ENCODE assay signal across 8 cellular contexts in genomic region chr12:105330938-105331804, GRCh38. TPM values are rescaled to one million over a fixed set of nuclear protein-coding genes. Genes with fewer than 3 reads are reported as not detected.
DNase-seq lines count a peak whose midpoint lies in the region; ATAC-seq and TF ChIP-seq lines count a peak whose summit lies in the region.

No MANE protein-coding gene starts in this region.

- TF ChIP-seq CTCF in AG04450 (IDR thresholded peaks at IDR 0.05; ENCODE audit: low read depth, low read length) (no peak), IMR-90 (conservative IDR thresholded peaks at IDR 0.05; ENCODE audit: low read depth, low read length) (no peak), nephron (IDR thresholded peaks at IDR 0.05; ENCODE audit: unreplicated experiment in 3 of 3) (peak in 1 of 3 experiments; percentile 20), uterus (IDR thresholded peaks at IDR 0.05) (no peak)

- H3K4me2 ChIP-seq in IMR-90 (ENCODE audit: low read depth, low read length), result peak overlapping the region; percentile 98

- peak overlapping the region; percentile 91 for H3K27ac Mint-ChIP-seq in activated CD4-positive, alpha-beta T cell treated with anti-CD3 and anti-CD28 coated beads, Interleukin-2, amount 10 ng/mL, durations not matched to agents 7 days and 5 days
- peak overlapping the region in 2 of 3 experiments; percentile 28 to 73 for H3K27ac Mint-ChIP-seq in nephron

- peak overlapping the region; percentile 69 for H2AFZ ChIP-seq in IMR-90 (replicated peaks; ENCODE audit: low read length, poor library complexity)

- TF ChIP-seq POLR2A in IMR-90 (IDR thresholded peaks at IDR 0.05; ENCODE audit: low read depth, low read length) (no peak), uterus (IDR thresholded peaks at IDR 0.05) (no peak)

- intact Hi-C loops in IMR-90 (cut with micrococcal nuclease) (loop anchor here (1.0 to 5.0 kb wide), 3 partner anchors 36 to 96 kb away; no protein-coding TSS in a partner anchor), uterus (cut with DNase I; ENCODE audit: low total_unique reads) (no loop called here)

- H3K4me1 ChIP-seq in IMR-90 (ENCODE audit: control insufficient read depth, insufficient read depth, low read length), result peaks cover 20% of the 10 kb centered on the region
- no peaks in the 10 kb centered on the region for H3K4me1 ChIP-seq in uterus

- peak overlapping the region; percentile 15 to 64; a peak in 3 of 4 replicates for H4K8ac ChIP-seq in IMR-90 (ENCODE audit: low read depth in 2 of 2, low read length in 2 of 2)

- peak overlapping the region; percentile 66 for H3K18ac ChIP-seq in IMR-90 (ENCODE audit: low read depth, low read length)

- 0% methylated on average over 3 of the region's 46 CpGs; no CpG with 5 or more reads in 1 of the 2 experiments for WGBS in IMR-90 (ENCODE audit: extremely low coverage in 2 of 2, insufficient read length in 1 of 2), 2 experiments

- POLR2A ChIA-PET in AG04450 (lab: Yijun Ruan, JAX), result interaction anchor here (0.6 to 2.3 kb wide), 6 partner anchors 10 to 142 kb away, joined by 3 to 11 read pairs (median 4); partner anchors contain the start of gene APPL2
- POLR2A ChIA-PET in IMR-90 (lab: Charles Lee; ENCODE audit: unreplicated experiment), result interaction anchor here (0.7 to 0.9 kb wide), 2 partner anchors 19 to 77 kb away, joined by 3 to 9 read pairs; no protein-coding TSS in a partner anchor
- POLR2A ChIA-PET in activated CD4-positive, alpha-beta T cell treated with anti-CD3 and anti-CD28 coated beads, Interleukin-2, amount 10 ng/mL, durations not matched to agents 7 days and 5 days (lab: Charles Lee), result interaction anchor here (0.6 kb wide), 1 partner anchor 33 kb away, joined by 3 read pairs; no protein-coding TSS in a partner anchor

- H3K9ac ChIP-seq in IMR-90 (ENCODE audit: low read depth, low read length), result peak overlapping the region; percentile 90

- TF ChIP-seq RAD21 in IMR-90 (IDR thresholded peaks at IDR 0.05; ENCODE audit: low read length), result 0 out of 2 replicates have a peak, but pooled peaks have one; percentile 13

- peaks cover 84% of the 10 kb centered on the region for H3K4me1 Mint-ChIP-seq in activated CD4-positive, alpha-beta T cell treated with anti-CD3 and anti-CD28 coated beads, Interleukin-2, amount 10 ng/mL, durations not matched to agents 7 days and 5 days
- H3K4me1 Mint-ChIP-seq in nephron, result peaks cover 23% of the 10 kb centered on the region

- peak overlapping the region; percentile 83 for H3K23ac ChIP-seq in IMR-90 (ENCODE audit: low read depth, low read length)

- H3K36me3 Mint-ChIP-seq in activated CD4-positive, alpha-beta T cell treated with anti-CD3 and anti-CD28 coated beads, Interleukin-2, amount 10 ng/mL, durations not matched to agents 7 days and 5 days (ENCODE audit: low read depth), result peaks cover 38% of the 10 kb centered on the region
- H3K36me3 Mint-ChIP-seq in nephron (ENCODE audit: low read depth), result no peaks in the 10 kb centered on the region

- H3K27ac ChIP-seq in AG04450 (ENCODE audit: low read depth, low read length) (peak overlapping the region; percentile 66), IMR-90 (ENCODE audit: insufficient read depth, low read length) (peak overlapping the region; percentile 91), epithelial cell of prostate (peak overlapping the region; percentile 34), uterus (peak overlapping the region; percentile 71 to 72)

- H2BK15ac ChIP-seq in IMR-90 (ENCODE audit: low read depth, low read length), result peak overlapping the region; percentile 80; the same call in 1 of the 3 replicates

- no peaks in the 10 kb centered on the region for H3K27me3 Mint-ChIP-seq in activated CD4-positive, alpha-beta T cell treated with anti-CD3 and anti-CD28 coated beads, Interleukin-2, amount 10 ng/mL, durations not matched to agents 7 days and 5 days
- H3K27me3 Mint-ChIP-seq in nephron (ENCODE audit: low read depth), result peaks cover 19% of the 10 kb centered on the region

- peaks cover 14% of the 10 kb centered on the region; the same call in 1 of the 2 replicates for H4K20me1 ChIP-seq in IMR-90 (ENCODE audit: insufficient read depth, low read length)

- in situ Hi-C loops in IMR-90 (cut with MboI; ENCODE audit: low sequenced_read_pairs), result no loop called here

- H2BK20ac ChIP-seq in IMR-90 (ENCODE audit: low read depth, low read length), result peak overlapping the region; percentile 54; the same call in 1 of the 2 replicates

- H3K36me3 ChIP-seq in IMR-90 (ENCODE audit: control insufficient read depth, insufficient read depth, low read length) (no peaks in the 10 kb centered on the region), uterus (no peaks in the 10 kb centered on the region)

- H3K14ac ChIP-seq in IMR-90 (replicated peaks; ENCODE audit: low read depth, low read length), result peak overlapping the region; percentile 86

- peak overlapping the region; percentile 77 for H2BK5ac ChIP-seq in IMR-90 (ENCODE audit: low read depth, low read length, poor library complexity, severe bottlenecking)

- BruUV-seq in IMR-90 (replicated peaks; lab: Mats Ljungman, UMichigan), result no TSS peak

- peak overlapping the region; percentile 79 for H3K4me3 ChIP-seq in AG04450 (ENCODE audit: low read depth, low read length)
- H3K4me3 ChIP-seq in IMR-90 (ENCODE audit: insufficient read depth, low read depth, low read length), result peak overlapping the region; percentile 96
- H3K4me3 ChIP-seq in uterus, result peak overlapping the region; percentile 55 to 89

- peaks cover 7% of the 10 kb centered on the region; the same call in 1 of the 2 replicates for H3K9me1 ChIP-seq in IMR-90 (ENCODE audit: insufficient read depth, low read length)

- peak overlapping the region; percentile 84 for H2AK9ac ChIP-seq in IMR-90 (replicated peaks; ENCODE audit: low read depth, low read length, poor library complexity)

- H3K27me3 ChIP-seq in AG04450 (ENCODE audit: control insufficient read depth, insufficient read depth, low read length) (no peaks in the 10 kb centered on the region), IMR-90 (ENCODE audit: control insufficient read depth, insufficient read depth, low read length) (no peaks in the 10 kb centered on the region), uterus (no peaks in the 10 kb centered on the region)

- ATAC-seq in GM18867 (IDR thresholded peaks at IDR 0.05; ENCODE audit: unreplicated experiment) (peak; percentile 15), IMR-90 (ENCODE audit: low read depth) (peak; percentile 25), HG03565 (IDR thresholded peaks at IDR 0.05; ENCODE audit: unreplicated experiment) (no peak)

- CTCF ChIA-PET in AG04450 (lab: Charles Lee) (interaction anchor here (0.6 to 1.1 kb wide), 4 partner anchors 10 to 385 kb away, joined by 3 to 8 read pairs (median 4); no protein-coding TSS in a partner anchor), IMR-90 (lab: Yijun Ruan, JAX) (interaction anchor here (0.6 to 0.7 kb wide), 3 partner anchors 37 to 466 kb away, joined by 3 to 4 read pairs (median 3); no protein-coding TSS in a partner anchor)
- CTCF ChIA-PET in activated CD4-positive, alpha-beta T cell treated with anti-CD3 and anti-CD28 coated beads, Interleukin-2, amount 10 ng/mL, durations not matched to agents 7 days and 5 days (lab: Charles Lee), result interaction anchor here (0.9 to 1.7 kb wide), 6 partner anchors 10 to 96 kb away, joined by 3 to 5 read pairs (median 4); partner anchors contain the start of gene APPL2

- H2BK120ac ChIP-seq in IMR-90 (ENCODE audit: low read depth, low read length), result peak overlapping the region; percentile 83

- H4K91ac ChIP-seq in IMR-90 (ENCODE audit: insufficient read depth, low read depth, low read length), result peak overlapping the region; percentile 82

- peaks cover 5 to 19% of the 10 kb centered on the region in 2 experiments; a peak in 2 of 4 replicates for H3K79me1 ChIP-seq in IMR-90 (ENCODE audit: low read depth in 1 of 2, low read length in 2 of 2)

- H4K5ac ChIP-seq in IMR-90 (ENCODE audit: low read depth, low read length), result peak overlapping the region; percentile 41; the same call in 1 of the 2 replicates

- no peaks in the 10 kb centered on the region for H3K9me3 Mint-ChIP-seq in activated CD4-positive, alpha-beta T cell treated with anti-CD3 and anti-CD28 coated beads, Interleukin-2, amount 10 ng/mL, durations not matched to agents 7 days and 5 days
- H3K9me3 Mint-ChIP-seq in nephron, result no peaks in the 10 kb centered on the region

- DNase-seq in AG04450 (ENCODE audit: low read depth, low spot score) (no peak), IMR-90 (no peak), epithelial cell of prostate (ENCODE audit: low read depth, low spot score) (no peak), uterus (peak in 1 of 2 donors; percentile 27)
- peak; percentile 51 for DNase-seq in activated CD4-positive, alpha-beta T cell treated with anti-CD3 and anti-CD28 coated beads, Interleukin-2, amount 10 ng/mL, durations not matched to agents 7 days and 5 days

- peak overlapping the region; percentile 89 for H3K4ac ChIP-seq in IMR-90 (ENCODE audit: low read depth, low read length)

- H3K4me3 Mint-ChIP-seq in activated CD4-positive, alpha-beta T cell treated with anti-CD3 and anti-CD28 coated beads, Interleukin-2, amount 10 ng/mL, durations not matched to agents 7 days and 5 days, result peak overlapping the region; percentile 89
- peak overlapping the region; percentile 85 to 95 (median 91) for H3K4me3 Mint-ChIP-seq in nephron

- peak overlapping the region; percentile 81; the same call in 1 of the 2 replicates for H3K56ac ChIP-seq in IMR-90 (ENCODE audit: extremely low read depth, insufficient read depth, low read length)

- dilution Hi-C loops in IMR-90 (cut with HindIII; ENCODE audit: low sequenced_read_pairs, unreplicated experiment), result no loop called here

- peak overlapping the region; percentile 86 for H2AK5ac ChIP-seq in IMR-90 (ENCODE audit: low read depth, low read length)

- H3K9me3 ChIP-seq in AG04450 (ENCODE audit: control insufficient read depth, insufficient read depth, low read length), result no peaks in the 10 kb centered on the region; the same call in 1 of the 2 replicates
- no peaks in the 10 kb centered on the region for H3K9me3 ChIP-seq in IMR-90 (ENCODE audit: control insufficient read depth, insufficient read depth, low read length)
- no peaks in the 10 kb centered on the region for H3K9me3 ChIP-seq in uterus

TF ChIP-seq in IMR-90, 13 proteins besides CTCF, POLR2A, EP300 and RAD21 (continues in another document):
- TF ChIP-seq RFX5 (IDR thresholded peaks at IDR 0.05; ENCODE audit: low read depth, low read length) (no peak), MAZ (IDR thresholded peaks at IDR 0.05; ENCODE audit: borderline replicate concordance, low read depth, low read length) (no peak)

RNA-seq across cellular contexts. Expression of gene C12orf75, which starts 0.7 kb away (rescaled TPM):
- 252 and 350 TPM in 2 replicates for polyA plus RNA-seq in AG04450 (2011; rRNA removed)
- polyA minus RNA-seq in AG04450 (2011; rRNA and poly(A)+ RNA removed), result 45.5 and 56.7 TPM in 2 replicates
- 145 and 216 TPM in 2 replicates for total RNA-seq in IMR-90 (2012; rRNA removed)
- 264 and 278 TPM in 2 replicates for polyA plus RNA-seq in IMR-90 (2012; rRNA removed)
- polyA plus RNA-seq in IMR-90 (2012; cell fraction: cytosol; rRNA removed), result 100 and 104 TPM in 2 replicates
- polyA plus RNA-seq in IMR-90 (2012; cell fraction: nucleus; rRNA removed; ENCODE audit: low replicate concordance), result 23.5 and 101 TPM in 2 replicates
- total RNA-seq in activated CD4-positive, alpha-beta T cell treated with anti-CD3 and anti-CD28 coated beads, Interleukin-2, amount 10 ng/mL, durations not matched to agents 7 days and 5 days, result 100 to 1,000 TPM; 160 to 210 TPM
- 10 to 100 TPM; 19.6 to 57.1 (median 30.1) TPM for total RNA-seq in uterus

Comparison
In these comparisons a context has a peak if more than half of its experiments do, and no peak if none do; other contexts are left out.
1. H3K27ac ChIP-seq: peak in every context shown above with its lines; median percentile 91 in IMR-90; 72 in uterus; 66 in AG04450; 34 in epithelial cell of prostate.